ENCODE assay signal across 25 cellular contexts in genomic region chr19:4505570-4506448, GRCh38. TPM values are rescaled to one million over a fixed set of nuclear protein-coding genes. Genes with fewer than 3 reads are reported as not detected.
DNase-seq lines count a peak whose midpoint lies in the region; ATAC-seq, FAIRE-seq and TF ChIP-seq lines count a peak whose summit lies in the region.
"Had no signal": no experiment of that assay in that cellular context is flagged by ENCODE, and none has a peak within 500 bp of the region (broad histone marks: within the 10 kb centered on the region; RNA-seq: fewer than 3 reads in every experiment).

No MANE protein-coding gene starts in this region.

- H3K27ac ChIP-seq in HCT116 (ENCODE audit: low read depth, low read length) (no peak overlapping the region), K562 (ENCODE audit: extremely low read depth, low read depth, low read length) (no peak overlapping the region), sigmoid colon (peak overlapping the region in 3 of 4 donors; percentile 42 to 66 (median 63))
- H3K27ac ChIP-seq: HL-60, skin epidermis, upper lobe of right lung had no signal

- no peaks in the 10 kb centered on the region for H3K9me3 Mint-ChIP-seq in activated CD4-positive, alpha-beta T cell treated with anti-CD3 and anti-CD28 coated beads for 36 hours (ENCODE audit: low read depth)
- H3K9me3 Mint-ChIP-seq: effector memory CD8-positive, alpha-beta T cell; mesothelial cell of epicardium; natural killer cell treated with Interleukin-12 subunit alpha and Interleukin-12 subunit beta and Interleukin-15 and Interleukin-18, amount 100 ng/mL, for 72 hours had no signal

- H3K27me3 ChIP-seq in HCT116 (ENCODE audit: insufficient read depth, low read length) (no peaks in the 10 kb centered on the region), K562 (ENCODE audit: control insufficient read depth in 2 of 2, insufficient read depth in 2 of 2, low read length in 2 of 2) (peaks cover 0 to 4% of the 10 kb centered on the region in 2 experiments; a peak in 2 of 5 replicates), sigmoid colon (no peaks in the 10 kb centered on the region)
- H3K27me3 ChIP-seq: MG63, upper lobe of right lung had no signal

- TF ChIP-seq POLR2A in HCT116 (IDR thresholded peaks at IDR 0.05; ENCODE audit: borderline replicate concordance, extremely low read depth, insufficient read depth, insufficient read length) (no peak), K562 (conservative IDR thresholded peaks at IDR 0.05) (no peak), sigmoid colon (IDR thresholded peaks at IDR 0.05) (no peak)

- no peaks in the 10 kb centered on the region for H3K9me2 ChIP-seq in HCT116 (ENCODE audit: insufficient read depth)

- no peak overlapping the region for H3K27ac Mint-ChIP-seq in activated CD4-positive, alpha-beta T cell treated with anti-CD3 and anti-CD28 coated beads for 36 hours
- H3K27ac Mint-ChIP-seq: IgD-negative memory B cell had no signal

- FAIRE-seq in K562 (lab: Jason Lieb, UNC): no peak

- H3K9me3 ChIP-seq in HCT116 (ENCODE audit: control insufficient read depth in 1 of 2, insufficient read depth in 1 of 2, low read depth in 1 of 2, low read length in 2 of 2): no peaks in the 10 kb centered on the region
- H3K9me3 ChIP-seq in K562 (replicated peaks; ENCODE audit: control insufficient read depth, insufficient read depth, low read depth, low read length): no peaks in the 10 kb centered on the region
- H3K9me3 ChIP-seq in sigmoid colon: no peaks in the 10 kb centered on the region
- H3K9me3 ChIP-seq: MG63, upper lobe of right lung had no signal

- RAD21 ChIA-PET in HCT116 (lab: Charles Lee; ENCODE audit: low non-redundant PET in 1 of 2, low total read pairs in 2 of 2, uncharacterized antibody in 2 of 2, unreplicated experiment in 2 of 2): no interaction called here

- H3K4me2 ChIP-seq in HCT116 (ENCODE audit: low read length): peak overlapping the region; percentile 33; the same call in 1 of the 2 replicates
- H3K4me2 ChIP-seq in K562 (ENCODE audit: insufficient read depth, low read length): no peak overlapping the region

- no peak overlapping the region for H3K4me3 Mint-ChIP-seq in activated CD4-positive, alpha-beta T cell treated with anti-CD3 and anti-CD28 coated beads for 36 hours
- H3K4me3 Mint-ChIP-seq: effector memory CD8-positive, alpha-beta T cell; IgD-negative memory B cell; mesothelial cell of epicardium; natural killer cell treated with Interleukin-12 subunit alpha and Interleukin-12 subunit beta and Interleukin-15 and Interleukin-18, amount 100 ng/mL, for 72 hours had no signal

- no peak for DNase-seq in activated CD4-positive, alpha-beta T cell treated with anti-CD3 and anti-CD28 coated beads for 36 hours
- no peak for DNase-seq in activated CD4-positive, alpha-beta T cell treated with anti-CD3 and anti-CD28 coated beads for 1 hour
- DNase-seq in HCT116 (ENCODE audit: low read depth, low spot score) (no peak), K562 (ENCODE audit: extremely low read depth in 1 of 4, low spot score in 3 of 4) (no peak), sigmoid colon (no peak), retina (no peak)
- no peak for DNase-seq in activated T-cell treated with anti-CD3 and anti-CD28 coated beads, Interleukin-2, amount 50 U/mL, for 48 hours
- DNase-seq: activated naive CD4-positive, alpha-beta T cell; effector memory CD8-positive, alpha-beta T cell; NCI-H1417 treated with DMSO at 0.1 percent for 48 hours; NCI-H2107; stimulated activated CD4-positive, alpha-beta T cell treated with anti-CD3 and anti-CD28 coated beads, Interleukin-2, amount 100 ng/mL, for 48 hours; upper lobe of right lung had no signal

- peaks cover 7% of the 10 kb centered on the region for H3K4me1 Mint-ChIP-seq in activated CD4-positive, alpha-beta T cell treated with anti-CD3 and anti-CD28 coated beads for 36 hours
- H3K4me1 Mint-ChIP-seq: IgD-negative memory B cell, mesothelial cell of epicardium had no signal

- no peak for TF ChIP-seq CTCF in HCT116 (IDR thresholded peaks at IDR 0.05 in 2 of 3, conservative IDR thresholded peaks at IDR 0.05 in 1 of 3; ENCODE audit: borderline replicate concordance in 1 of 3, insufficient read depth in 1 of 3, low read depth in 2 of 3, low read length in 2 of 3)
- no peak for TF ChIP-seq CTCF in K562 (IDR thresholded peaks at IDR 0.05 in 2 of 3, conservative IDR thresholded peaks at IDR 0.05 in 1 of 3; ENCODE audit: insufficient read depth in 2 of 3, low read depth in 1 of 3, low read length in 3 of 3)
- TF ChIP-seq CTCF in sigmoid colon (IDR thresholded peaks at IDR 0.05): no peak

- WGBS in K562 (ENCODE audit: insufficient coverage, low coverage, missing lambda C conversion rate): 83% methylated on average over 34 of the region's 34 CpGs
- 94 to 95% methylated on average over 34 of the region's 34 CpGs for WGBS in sigmoid colon, 2 donors

- H2AFZ ChIP-seq in HCT116 (ENCODE audit: low read depth, low read length, poor library complexity, severe bottlenecking): no peak overlapping the region
- H2AFZ ChIP-seq in K562 (ENCODE audit: low read depth, low read length): no peak overlapping the region

- TF ChIP-seq RAD21 in HCT116 (IDR thresholded peaks at IDR 0.05; ENCODE audit: low read depth): no peak
- no peak for TF ChIP-seq RAD21 in K562 (CRISPR knock-in tag; conservative IDR thresholded peaks at IDR 0.05 in 1 of 2, IDR thresholded peaks at IDR 0.05 in 1 of 2)

- no peaks in the 10 kb centered on the region for H3K79me2 ChIP-seq in HCT116 (ENCODE audit: insufficient read depth, low read length)
- no peaks in the 10 kb centered on the region for H3K79me2 ChIP-seq in K562 (ENCODE audit: control insufficient read depth, insufficient read depth, low read length)

- H3K9ac ChIP-seq in HCT116 (ENCODE audit: low read length): no peak overlapping the region
- H3K9ac ChIP-seq in K562 (ENCODE audit: insufficient read depth in 1 of 2, low read depth in 2 of 2, low read length in 2 of 2): peak overlapping the region in 1 of 2 experiments; percentile 35; a peak in 1 of 4 replicates

- intact Hi-C loops in activated CD4-positive, alpha-beta T cell treated with anti-CD3 and anti-CD28 coated beads for 36 hours (cut with DNase I, micrococcal nuclease): no loop called here
- intact Hi-C loops in HCT116 (cut with micrococcal nuclease) (no loop called here), K562 (cut with micrococcal nuclease) (no loop called here), sigmoid colon (cut with DNase I) (no loop called here)

- H3K36me3 ChIP-seq in HCT116 (ENCODE audit: control insufficient read depth in 1 of 2, insufficient read depth in 2 of 2, low read length in 2 of 2): no peaks in the 10 kb centered on the region; a peak in 1 of 4 replicates
- peaks cover 17% of the 10 kb centered on the region; the same call in 1 of the 3 replicates for H3K36me3 ChIP-seq in K562 (ENCODE audit: control insufficient read depth, insufficient read depth, low read length)
- H3K36me3 ChIP-seq in sigmoid colon: peaks cover 19 to 86% (median 54%) of the 10 kb centered on the region in 4 donors
- H3K36me3 ChIP-seq: MG63 had no signal

- TF ChIP-seq EP300 in K562 (IDR thresholded peaks at IDR 0.05; ENCODE audit: low read length) (no peak), sigmoid colon (IDR thresholded peaks at IDR 0.05) (no peak)

- H3K4me1 ChIP-seq in HCT116 (ENCODE audit: control insufficient read depth in 1 of 2, insufficient read depth in 2 of 2, low read length in 2 of 2) (peaks cover 0 to 11% of the 10 kb centered on the region in 2 experiments; a peak in 2 of 4 replicates), K562 (replicated peaks in 1 of 2; ENCODE audit: control insufficient read depth in 2 of 2, insufficient read depth in 2 of 2, low read length in 2 of 2) (peaks cover 0 to 78% of the 10 kb centered on the region in 2 experiments; a peak in 2 of 5 replicates), sigmoid colon (peaks cover 0 to 54% (median 36%) of the 10 kb centered on the region in 4 donors)
- H3K4me1 ChIP-seq: upper lobe of right lung had no signal

- in situ Hi-C loops in K562 (cut with MboI): no loop called here

- no peak overlapping the region for H3K4me3 ChIP-seq in HCT116 (replicated peaks in 1 of 2; ENCODE audit: low read depth in 1 of 2, low read length in 2 of 2)
- H3K4me3 ChIP-seq in K562: no peak overlapping the region
- no peak overlapping the region for H3K4me3 ChIP-seq in sigmoid colon
- H3K4me3 ChIP-seq: MG63, skin epidermis, upper lobe of right lung had no signal

- peaks cover 3% of the 10 kb centered on the region for H3K9me1 ChIP-seq in K562 (ENCODE audit: control insufficient read depth, insufficient read depth, low read length)

- no peaks in the 10 kb centered on the region for H4K20me1 ChIP-seq in HCT116 (ENCODE audit: insufficient read depth)
- peaks cover 5% of the 10 kb centered on the region; the same call in 1 of the 2 replicates for H4K20me1 ChIP-seq in K562 (replicated peaks; ENCODE audit: control insufficient read depth, insufficient read depth, low read length)

- POLR2A ChIA-PET in activated CD4-positive, alpha-beta T cell treated with anti-CD3 and anti-CD28 coated beads for 36 hours (lab: Charles Lee): no interaction called here
- POLR2A ChIA-PET in HCT116 (lab: Charles Lee): no interaction called here
- POLR2A ChIA-PET in K562 (lab: Yijun Ruan, JAX): interaction anchor here (0.7 kb wide), 1 partner anchor 210 kb away, joined by 3 read pairs; no protein-coding TSS in a partner anchor

- CTCF ChIA-PET in activated CD4-positive, alpha-beta T cell treated with anti-CD3 and anti-CD28 coated beads for 36 hours (lab: Charles Lee): no interaction called here
- CTCF ChIA-PET in HCT116 (lab: Charles Lee) (no interaction called here), K562 (lab: Yijun Ruan, JAX; ENCODE audit: low intra/inter-chr PET ratio) (no interaction called here)

- peak; percentile 22 for ATAC-seq in activated CD4-positive, alpha-beta T cell treated with anti-CD3 and anti-CD28 coated beads for 36 hours
- ATAC-seq in HCT116 (peak; percentile 9; the same call in 1 of the 2 replicates), K562 (no peak), HG02973 (IDR thresholded peaks at IDR 0.05; ENCODE audit: unreplicated experiment) (no peak)
- ATAC-seq: activated CD4-positive, CD25-positive, alpha-beta regulatory T cell treated with anti-CD3 and anti-CD28 coated beads, Interleukin-2, amount 50 U/mL, for 24 hours; effector memory CD8-positive, alpha-beta T cell; Panc1 had no signal

- H3K27me3 Mint-ChIP-seq in activated CD4-positive, alpha-beta T cell treated with anti-CD3 and anti-CD28 coated beads for 36 hours: no peaks in the 10 kb centered on the region
- H3K27me3 Mint-ChIP-seq: effector memory CD8-positive, alpha-beta T cell; IgD-negative memory B cell; natural killer cell treated with Interleukin-12 subunit alpha and Interleukin-12 subunit beta and Interleukin-15 and Interleukin-18, amount 100 ng/mL, for 72 hours had no signal

- BruUV-seq in HCT116 (replicated peaks; lab: Mats Ljungman, UMichigan): no TSS peak
- no TSS peak for BruUV-seq in K562 (replicated peaks; lab: Mats Ljungman, UMichigan)

- H3K36me3 Mint-ChIP-seq in activated CD4-positive, alpha-beta T cell treated with anti-CD3 and anti-CD28 coated beads for 36 hours (ENCODE audit: low read depth): peaks cover 2% of the 10 kb centered on the region
- H3K36me3 Mint-ChIP-seq: natural killer cell treated with Interleukin-12 subunit alpha and Interleukin-12 subunit beta and Interleukin-15 and Interleukin-18, amount 100 ng/mL, for 72 hours had no signal

RNA-seq across cellular contexts. Expression of gene PLIN4, which starts 12.5 kb away (rescaled TPM):
- not detected for total RNA-seq in activated CD4-positive, alpha-beta T cell treated with anti-CD3 and anti-CD28 coated beads for 36 hours
- total RNA-seq in HCT116 (2021; ENCODE audit: unreplicated experiment) (2.3 TPM), K562 (2014; rRNA removed) (0.08 and 0.14 TPM in 2 replicates), K562 (2014; rRNA removed; fragmentation: Illumina TruSeq; extraction: Trizol) (0.04 TPM in 1 of 2 replicates, not detected in the other), K562 (2015; rRNA removed; fragmentation: Illumina TruSeq; extraction: Trizol) (0.04 TPM in 1 of 2 replicates, not detected in the other), K562 (2021) (0.09 TPM in 2 replicates), sigmoid colon (10 to 100 TPM; 41.3 to 71.7 (median 55.9) TPM)
- polyA plus RNA-seq in HCT116 (2012): 1.8 and 2.0 TPM in 2 replicates
- 1.0 and 3.0 TPM in 2 replicates for total RNA-seq in K562 (2011; cell fraction: chromatin; rRNA removed; ENCODE audit: low replicate concordance)
- total RNA-seq in K562 (2011; cell fraction: nucleolus; rRNA removed): 0.92 and 1.2 TPM in 2 replicates
- 0.53 and 0.81 TPM in 2 replicates for total RNA-seq in K562 (2011; cell fraction: nucleoplasm; rRNA removed)
- polyA plus RNA-seq in K562 (2011; rRNA removed) (0.06 and 0.12 TPM in 2 replicates), K562 (2014; fragmentation: Illumina TruSeq; extraction: Trizol) (0.04 and 0.08 TPM in 2 replicates), K562 (2014; fragmentation: Nextera tagmentation; extraction: Ambion mirVana) (not detected), K562 (2014; rRNA removed) (0.07 and 0.16 TPM in 2 replicates), sigmoid colon (10 to 100 TPM in 1 of 3 donors, 1 to 10 TPM in 1, under 1 TPM in 1; 0.69 to 22.3 (median 1.8) TPM)
- 0.06 and 0.15 TPM in 2 replicates for polyA plus RNA-seq in K562 (2011; cell fraction: cytosol; rRNA removed)
- polyA plus RNA-seq in K562 (2011; cell fraction: nucleus; rRNA removed): 0.41 and 0.92 TPM in 2 replicates
- 0.10 and 0.17 TPM in 2 replicates for polyA plus RNA-seq in K562 (2012)
- polyA minus RNA-seq in K562 (2011; rRNA and poly(A)+ RNA removed): 0.07 TPM in 1 of 2 replicates, not detected in the other
- not detected in 2 replicates for polyA minus RNA-seq in K562 (2011; cell fraction: cytosol; rRNA and poly(A)+ RNA removed)
- 0.11 and 0.13 TPM in 2 replicates for polyA minus RNA-seq in K562 (2011; cell fraction: nucleus; rRNA and poly(A)+ RNA removed)
- total RNA-seq: natural killer cell treated with Interleukin-12 subunit alpha and Interleukin-12 subunit beta and Interleukin-15 and Interleukin-18, amount 100 ng/mL, for 72 hours had no signal

RNA-seq across cellular contexts. Expression of gene PLIN5, which starts 29.2 kb away (rescaled TPM):
- not detected for total RNA-seq in activated CD4-positive, alpha-beta T cell treated with anti-CD3 and anti-CD28 coated beads for 36 hours
- total RNA-seq in HCT116 (2021; ENCODE audit: unreplicated experiment): 8.1 TPM
- polyA plus RNA-seq in HCT116 (2012): 4.3 and 5.8 TPM in 2 replicates
- 8.0 and 24.6 TPM in 2 replicates for total RNA-seq in K562 (2011; cell fraction: chromatin; rRNA removed; ENCODE audit: low replicate concordance)
- total RNA-seq in K562 (2011; cell fraction: nucleolus; rRNA removed): 11.3 and 12.8 TPM in 2 replicates
- 10.8 and 12.9 TPM in 2 replicates for total RNA-seq in K562 (2011; cell fraction: nucleoplasm; rRNA removed)
- total RNA-seq in K562 (2014; rRNA removed): 0.50 and 0.86 TPM in 2 replicates
- 0.15 and 0.26 TPM in 2 replicates for total RNA-seq in K562 (2014; rRNA removed; fragmentation: Illumina TruSeq; extraction: Trizol)
- 0.07 TPM in 1 of 2 replicates, not detected in the other for total RNA-seq in K562 (2015; rRNA removed; fragmentation: Illumina TruSeq; extraction: Trizol)
- 1.3 TPM in 2 replicates for total RNA-seq in K562 (2021)
- 1.3 and 1.6 TPM in 2 replicates for polyA plus RNA-seq in K562 (2011; rRNA removed)
- polyA plus RNA-seq in K562 (2011; cell fraction: cytosol; rRNA removed): 1.0 and 1.3 TPM in 2 replicates
- polyA plus RNA-seq in K562 (2011; cell fraction: nucleus; rRNA removed): 3.6 and 9.2 TPM in 2 replicates
- 0.50 and 0.51 TPM in 2 replicates for polyA plus RNA-seq in K562 (2012)
- 0.54 and 0.62 TPM in 2 replicates for polyA plus RNA-seq in K562 (2014; fragmentation: Illumina TruSeq; extraction: Trizol)
- under 1 TPM; 0.04 TPM for polyA plus RNA-seq in K562 (2014; fragmentation: Nextera tagmentation; extraction: Ambion mirVana)
- polyA plus RNA-seq in K562 (2014; rRNA removed): 0.85 and 0.94 TPM in 2 replicates
- polyA minus RNA-seq in K562 (2011; rRNA and poly(A)+ RNA removed): 0.81 and 1.5 TPM in 2 replicates
- polyA minus RNA-seq in K562 (2011; cell fraction: cytosol; rRNA and poly(A)+ RNA removed): 0.95 TPM in 1 of 2 replicates, not detected in the other
- 2.0 and 2.8 TPM in 2 replicates for polyA minus RNA-seq in K562 (2011; cell fraction: nucleus; rRNA and poly(A)+ RNA removed)
- total RNA-seq in sigmoid colon: 10 to 100 TPM in 1 of 4 donors, 1 to 10 TPM in 3; 2.5 to 10.0 (median 4.2) TPM
- polyA plus RNA-seq in sigmoid colon: 1 to 10 TPM in 2 of 3 donors, under 1 TPM in 1; 0.69 to 3.1 (median 2.4) TPM
- total RNA-seq: A172; natural killer cell treated with Interleukin-12 subunit alpha and Interleukin-12 subunit beta and Interleukin-15 and Interleukin-18, amount 100 ng/mL, for 72 hours; NCI-H460 had no signal
- polyA plus RNA-seq: BJ, IgD-negative memory B cell had no signal

RNA-seq across cellular contexts. Expression of gene HDGFL2, which starts 33.7 kb away (rescaled TPM):
- 10 to 100 TPM; 50.5 to 68.1 TPM for total RNA-seq in activated CD4-positive, alpha-beta T cell treated with anti-CD3 and anti-CD28 coated beads for 36 hours
- 75.2 TPM for total RNA-seq in HCT116 (2021; ENCODE audit: unreplicated experiment)
- polyA plus RNA-seq in HCT116 (2012): 47.5 and 53.8 TPM in 2 replicates
- total RNA-seq in K562 (2011; cell fraction: chromatin; rRNA removed; ENCODE audit: low replicate concordance): 18.0 and 40.2 TPM in 2 replicates
- total RNA-seq in K562 (2011; cell fraction: nucleolus; rRNA removed): 25.8 and 27.2 TPM in 2 replicates
- total RNA-seq in K562 (2011; cell fraction: nucleoplasm; rRNA removed): 18.5 and 20.0 TPM in 2 replicates
- 48.7 and 61.7 TPM in 2 replicates for total RNA-seq in K562 (2014; rRNA removed)
- total RNA-seq in K562 (2014; rRNA removed; fragmentation: Illumina TruSeq; extraction: Trizol): 10.7 and 12.3 TPM in 2 replicates
- 27.9 and 29.4 TPM in 2 replicates for total RNA-seq in K562 (2015; rRNA removed; fragmentation: Illumina TruSeq; extraction: Trizol)
- total RNA-seq in K562 (2021): 39.7 and 45.9 TPM in 2 replicates
- 14.3 and 21.1 TPM in 2 replicates for polyA plus RNA-seq in K562 (2011; rRNA removed)
- polyA plus RNA-seq in K562 (2011; cell fraction: cytosol; rRNA removed): 10.7 and 15.1 TPM in 2 replicates
- polyA plus RNA-seq in K562 (2011; cell fraction: nucleus; rRNA removed): 32.8 and 44.3 TPM in 2 replicates
- 29.5 and 31.2 TPM in 2 replicates for polyA plus RNA-seq in K562 (2012)
- polyA plus RNA-seq in K562 (2014; fragmentation: Illumina TruSeq; extraction: Trizol): 16.0 and 27.4 TPM in 2 replicates
- under 1 TPM; 0.13 to 0.21 TPM for polyA plus RNA-seq in K562 (2014; fragmentation: Nextera tagmentation; extraction: Ambion mirVana)
- polyA plus RNA-seq in K562 (2014; rRNA removed): 39.7 and 50.8 TPM in 2 replicates
- polyA minus RNA-seq in K562 (2011; rRNA and poly(A)+ RNA removed): 9.0 and 10.3 TPM in 2 replicates
- 14.8 and 23.0 TPM in 2 replicates for polyA minus RNA-seq in K562 (2011; cell fraction: cytosol; rRNA and poly(A)+ RNA removed)
- polyA minus RNA-seq in K562 (2011; cell fraction: nucleus; rRNA and poly(A)+ RNA removed): 6.3 and 9.2 TPM in 2 replicates
- total RNA-seq in sigmoid colon: 10 to 100 TPM; 31.0 to 45.5 (median 40.4) TPM
- polyA plus RNA-seq in sigmoid colon: 10 to 100 TPM; 19.8 to 78.2 (median 22.2) TPM

RNA-seq across cellular contexts. Expression of gene LRG1, which starts 34.0 kb away (rescaled TPM):
- under 1 TPM; 0.35 to 0.57 TPM for total RNA-seq in activated CD4-positive, alpha-beta T cell treated with anti-CD3 and anti-CD28 coated beads for 36 hours
- total RNA-seq in HCT116 (2021; ENCODE audit: unreplicated experiment) (1.3 TPM), K562 (2014; rRNA removed) (8.4 and 10.6 TPM in 2 replicates), K562 (2014; rRNA removed; fragmentation: Illumina TruSeq; extraction: Trizol) (3.8 and 4.6 TPM in 2 replicates), K562 (2015; rRNA removed; fragmentation: Illumina TruSeq; extraction: Trizol) (9.4 and 9.5 TPM in 2 replicates), K562 (2021) (11.5 and 11.7 TPM in 2 replicates), sigmoid colon (1 to 10 TPM in 1 of 4 donors, under 1 TPM in 2, not detected in 1; 0.36 to 2.3 (median 0.49) TPM)
- polyA plus RNA-seq in HCT116 (2012): 0.72 and 0.83 TPM in 2 replicates
- 5.0 and 14.6 TPM in 2 replicates for total RNA-seq in K562 (2011; cell fraction: chromatin; rRNA removed; ENCODE audit: low replicate concordance)
- total RNA-seq in K562 (2011; cell fraction: nucleolus; rRNA removed): 18.2 and 23.3 TPM in 2 replicates
- 12.4 and 14.4 TPM in 2 replicates for total RNA-seq in K562 (2011; cell fraction: nucleoplasm; rRNA removed)
- polyA plus RNA-seq in K562 (2011; rRNA removed) (10.9 and 11.9 TPM in 2 replicates), K562 (2014; fragmentation: Illumina TruSeq; extraction: Trizol) (8.7 and 12.6 TPM in 2 replicates), K562 (2014; fragmentation: Nextera tagmentation; extraction: Ambion mirVana) (1 to 10 TPM; 1.5 to 5.1 TPM), K562 (2014; rRNA removed) (11.9 and 12.3 TPM in 2 replicates), sigmoid colon (10 to 100 TPM in 1 of 3 donors, 1 to 10 TPM in 2; 2.4 to 21.0 (median 3.7) TPM)
- polyA plus RNA-seq in K562 (2011; cell fraction: cytosol; rRNA removed): 15.4 and 23.9 TPM in 2 replicates
- polyA plus RNA-seq in K562 (2011; cell fraction: nucleus; rRNA removed): 2.7 and 3.4 TPM in 2 replicates
- 9.0 and 20.7 TPM in 2 replicates for polyA plus RNA-seq in K562 (2012)
- polyA minus RNA-seq in K562 (2011; rRNA and poly(A)+ RNA removed): 3.2 and 3.6 TPM in 2 replicates
- 6.2 and 7.6 TPM in 2 replicates for polyA minus RNA-seq in K562 (2011; cell fraction: cytosol; rRNA and poly(A)+ RNA removed)
- 1.2 and 2.6 TPM in 2 replicates for polyA minus RNA-seq in K562 (2011; cell fraction: nucleus; rRNA and poly(A)+ RNA removed)

RNA-seq across cellular contexts. Expression of gene UBXN6, which starts 48.2 kb away (rescaled TPM):
- 10 to 100 TPM; 32.9 to 38.4 TPM for total RNA-seq in activated CD4-positive, alpha-beta T cell treated with anti-CD3 and anti-CD28 coated beads for 36 hours
- total RNA-seq in HCT116 (2021; ENCODE audit: unreplicated experiment) (76.5 TPM), K562 (2014; rRNA removed) (49.7 and 63.6 TPM in 2 replicates), K562 (2014; rRNA removed; fragmentation: Illumina TruSeq; extraction: Trizol) (8.6 and 11.0 TPM in 2 replicates), K562 (2015; rRNA removed; fragmentation: Illumina TruSeq; extraction: Trizol) (29.5 and 33.1 TPM in 2 replicates), K562 (2021) (80.8 and 90.2 TPM in 2 replicates), sigmoid colon (100 to 1,000 TPM in 1 of 4 donors, 10 to 100 TPM in 3; 47.1 to 103 (median 62.7) TPM)
- polyA plus RNA-seq in HCT116 (2012): 75.7 and 76.0 TPM in 2 replicates
- 23.2 and 58.0 TPM in 2 replicates for total RNA-seq in K562 (2011; cell fraction: chromatin; rRNA removed; ENCODE audit: low replicate concordance)
- total RNA-seq in K562 (2011; cell fraction: nucleolus; rRNA removed): 57.5 and 64.5 TPM in 2 replicates
- total RNA-seq in K562 (2011; cell fraction: nucleoplasm; rRNA removed): 32.2 and 37.0 TPM in 2 replicates
- polyA plus RNA-seq in K562 (2011; rRNA removed) (38.2 and 51.7 TPM in 2 replicates), K562 (2014; fragmentation: Illumina TruSeq; extraction: Trizol) (17.5 and 45.2 TPM in 2 replicates), K562 (2014; fragmentation: Nextera tagmentation; extraction: Ambion mirVana) (1 to 10 TPM in 1 of 2 experiments, under 1 TPM in 1; 0.48 to 1.8 TPM), K562 (2014; rRNA removed) (59.4 and 59.7 TPM in 2 replicates), sigmoid colon (100 to 1,000 TPM in 2 of 3 donors, 10 to 100 TPM in 1; 96.3 to 160 (median 114) TPM)
- polyA plus RNA-seq in K562 (2011; cell fraction: cytosol; rRNA removed): 58.6 and 121 TPM in 2 replicates
- polyA plus RNA-seq in K562 (2011; cell fraction: nucleus; rRNA removed): 54.4 and 74.2 TPM in 2 replicates
- polyA plus RNA-seq in K562 (2012): 56.8 and 86.6 TPM in 2 replicates
- 17.1 and 20.7 TPM in 2 replicates for polyA minus RNA-seq in K562 (2011; rRNA and poly(A)+ RNA removed)
- polyA minus RNA-seq in K562 (2011; cell fraction: cytosol; rRNA and poly(A)+ RNA removed): 32.3 and 41.4 TPM in 2 replicates
- polyA minus RNA-seq in K562 (2011; cell fraction: nucleus; rRNA and poly(A)+ RNA removed): 14.9 and 15.9 TPM in 2 replicates

Comparison
In these comparisons a context has a peak if more than half of its experiments do, and no peak if none do; other contexts are left out.
1. ATAC-seq: peak in activated CD4-positive, alpha-beta T cell treated with anti-CD3 and anti-CD28 coated beads for 36 hours (single experiment) and HCT116 (single experiment); none in K562 (single experiment) and HG02973 (single experiment).
2. H3K27ac ChIP-seq: peak in sigmoid colon (3 of 4); none in HCT116 (single experiment) and K562 (single experiment).
3. RNA of gene PLIN4, which starts 12.5 kb away (total RNA-seq): 41.3 to 71.7 TPM in sigmoid colon; 2.3 TPM in HCT116 (single experiment), 0.04 to 3.0 TPM in K562 and not detected in activated CD4-positive, alpha-beta T cell treated with anti-CD3 and anti-CD28 coated beads for 36 hours; every median in the first group is over 10 times any median in the second.